ENCODE assay signal across 8 cellular contexts in the genomic region with DNA sequence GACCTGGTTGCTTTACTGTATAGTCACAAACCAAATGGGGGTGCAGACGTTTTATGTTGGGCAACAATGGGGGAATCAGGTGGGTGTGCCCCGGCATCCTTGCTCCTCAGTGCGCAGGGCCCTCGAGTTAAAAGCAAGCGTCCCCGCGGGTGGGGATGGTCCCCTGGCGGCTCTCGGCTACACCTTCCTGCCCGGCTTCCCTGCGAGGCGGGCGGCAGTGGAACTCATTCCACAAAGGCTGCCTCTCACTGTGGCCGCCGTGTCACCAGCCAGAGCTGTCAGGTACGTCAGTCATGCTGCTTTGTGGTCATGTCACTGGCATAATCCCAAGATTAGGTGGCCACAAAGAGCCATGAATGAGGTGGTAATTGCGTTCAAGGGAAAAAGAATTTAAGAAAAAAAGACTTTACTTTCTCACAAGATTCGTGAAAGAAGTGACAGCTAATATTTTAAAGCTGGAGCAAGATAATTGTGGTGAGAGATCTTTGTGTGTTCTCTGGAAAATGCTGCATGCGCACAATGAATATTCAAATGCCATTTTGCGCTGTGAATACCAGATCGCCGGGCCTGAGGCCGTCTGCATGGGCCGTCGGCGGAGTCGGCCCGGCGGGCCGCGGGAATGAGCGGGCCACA.
DNase-seq lines count a peak whose midpoint lies in the region; ATAC-seq lines count a peak whose summit lies in the region.

No MANE protein-coding gene starts in this region.

- 40% methylated on average over 32 of the region's 32 CpGs for WGBS in right cardiac atrium

- DNase-seq in DMS53 treated with DMSO at 0.1 percent for 48 hours (lab: John Stamatoyannopoulos, UW; ENCODE audit: unreplicated experiment), result peak; percentile 50
- peak; percentile 83 for DNase-seq in activated CD8-positive, alpha-beta memory T cell treated with anti-CD3 and anti-CD28 coated beads, Interleukin-2, amount 50 U/mL, for 48 hours
- no peak for DNase-seq in right cardiac atrium
- DNase-seq in stimulated activated CD4-positive, alpha-beta T cell treated with anti-CD3 and anti-CD28 coated beads, Interleukin-2, amount 100 ng/mL, for 24 hours, result peak; percentile 46 to 61
- no peak for DNase-seq in NCI-H2171 (lab: John Stamatoyannopoulos, UW)
- no peak for DNase-seq in NOMO-1 treated with dmso at 0.1 percent for 144 hours (lab: John Stamatoyannopoulos, UW; ENCODE audit: unreplicated experiment)

- intact Hi-C loops in right cardiac atrium (cut with DNase I), result no loop called here

- peak overlapping the region; percentile 57 for H3K4me3 ChIP-seq in right cardiac atrium (ENCODE audit: low read length)

- no peaks in the 10 kb centered on the region for H3K9me3 ChIP-seq in right cardiac atrium (ENCODE audit: control insufficient read depth, low read length)

- no peak overlapping the region for H3K27ac ChIP-seq in right cardiac atrium (ENCODE audit: low read length)

- ATAC-seq in HG03342 (IDR thresholded peaks at IDR 0.05; ENCODE audit: unreplicated experiment) (peak; percentile 12), right cardiac atrium (no peak), HG03442 (IDR thresholded peaks at IDR 0.05; ENCODE audit: unreplicated experiment) (no peak)

- peaks cover 2% of the 10 kb centered on the region for H3K4me1 ChIP-seq in right cardiac atrium (ENCODE audit: control insufficient read depth, insufficient read depth, low read length)

- H3K27me3 ChIP-seq in right cardiac atrium (ENCODE audit: control insufficient read depth, insufficient read depth), result no peaks in the 10 kb centered on the region

Comparison
In these comparisons a context has a peak if more than half of its experiments do, and no peak if none do; other contexts are left out.
1. DNase-seq: peak in DMS53 treated with DMSO at 0.1 percent for 48 hours (single experiment), activated CD8-positive, alpha-beta memory T cell treated with anti-CD3 and anti-CD28 coated beads, Interleukin-2, amount 50 U/mL, for 48 hours (single experiment) and stimulated activated CD4-positive, alpha-beta T cell treated with anti-CD3 and anti-CD28 coated beads, Interleukin-2, amount 100 ng/mL, for 24 hours (2 of 2); none in right cardiac atrium (0 of 3), NCI-H2171 (single experiment) and NOMO-1 treated with dmso at 0.1 percent for 144 hours (single experiment).